In the genomic region with DNA sequence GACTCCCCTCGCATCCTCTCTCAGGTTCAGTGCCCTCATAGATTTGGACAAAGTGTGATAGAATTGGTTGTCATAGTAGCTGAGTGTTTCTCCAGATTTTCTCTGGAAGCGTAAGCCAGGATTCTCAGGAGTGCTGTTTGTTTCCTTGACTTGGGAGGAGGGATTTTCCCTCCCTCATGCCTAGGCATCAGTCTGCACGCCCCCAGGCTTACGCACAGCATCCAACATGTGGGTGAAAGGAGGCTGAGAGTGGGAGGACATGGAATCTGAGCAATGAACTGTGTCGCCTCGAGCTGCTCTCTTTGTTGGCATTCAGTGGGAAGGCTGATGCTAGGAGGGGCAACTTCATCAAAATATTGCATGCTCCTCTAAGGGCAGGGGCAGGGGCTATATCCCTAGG, we compare ENCODE assay signal across 15 cellular contexts.
"Had no signal": no experiment of that assay in that cellular context is flagged by ENCODE, and none has a peak within 500 bp of the region (broad histone marks: within the 10 kb centered on the region; RNA-seq: fewer than 3 reads in every experiment).

No MANE protein-coding gene starts in this region.

- DNase-seq: activated CD4-positive, alpha-beta T cell treated with anti-CD3 and anti-CD28 coated beads for 1 hour; activated CD4-positive, alpha-beta T cell treated with anti-CD3 and anti-CD28 coated beads, Interleukin-2, amount 50 U/mL, for 4 hours; activated naive CD4-positive, alpha-beta T cell treated with anti-CD3 and anti-CD28 coated beads for 36 hours; hippocampal formation; left ventricle myocardium superior; SK-N-SH; stimulated activated CD4-positive, alpha-beta T cell treated with anti-CD3 and anti-CD28 coated beads, Interleukin-4, amount 100 ng/mL, for 24 hours; stimulated activated naive CD4-positive, alpha-beta T cell; T-cell; T1000; trophoblast cell had no signal

- H3K9ac ChIP-seq: SK-N-SH had no signal

- H3K9me3 Mint-ChIP-seq: activated naive CD4-positive, alpha-beta T cell treated with anti-CD3 and anti-CD28 coated beads for 36 hours; activated T-helper 17 cell treated with anti-CD3 and anti-CD28 coated beads, Interleukin-2, amount 50 U/mL, for 72 hours; neural crest cell; T-cell had no signal

- H3K36me3 ChIP-seq: cardiac muscle cell had no signal

- H3K36me3 Mint-ChIP-seq: T-cell had no signal

- H3K4me1 Mint-ChIP-seq: activated T-helper 17 cell treated with anti-CD3 and anti-CD28 coated beads, Interleukin-2, amount 50 U/mL, for 72 hours; neural crest cell; T-cell had no signal

- H3K9me3 ChIP-seq: SK-N-SH had no signal

- H3K27me3 Mint-ChIP-seq: activated T-helper 17 cell treated with anti-CD3 and anti-CD28 coated beads, Interleukin-2, amount 50 U/mL, for 72 hours had no signal

- H3K27me3 ChIP-seq: cardiac muscle cell had no signal

- H3K4me2 ChIP-seq: SK-N-SH had no signal

- H3K4me3 ChIP-seq: cardiac muscle cell, skin epidermis had no signal

- H3K27ac Mint-ChIP-seq: activated naive CD4-positive, alpha-beta T cell treated with anti-CD3 and anti-CD28 coated beads for 36 hours; activated T-helper 17 cell treated with anti-CD3 and anti-CD28 coated beads, Interleukin-2, amount 50 U/mL, for 72 hours; T-cell had no signal

- H3K27ac ChIP-seq: cardiac muscle cell, skin epidermis had no signal

- H3K4me3 Mint-ChIP-seq: activated naive CD4-positive, alpha-beta T cell treated with anti-CD3 and anti-CD28 coated beads for 36 hours; activated T-helper 17 cell treated with anti-CD3 and anti-CD28 coated beads, Interleukin-2, amount 50 U/mL, for 72 hours; neural crest cell; T-cell had no signal
